8 cellular contexts compared by ENCODE assay signal in the genomic region with DNA sequence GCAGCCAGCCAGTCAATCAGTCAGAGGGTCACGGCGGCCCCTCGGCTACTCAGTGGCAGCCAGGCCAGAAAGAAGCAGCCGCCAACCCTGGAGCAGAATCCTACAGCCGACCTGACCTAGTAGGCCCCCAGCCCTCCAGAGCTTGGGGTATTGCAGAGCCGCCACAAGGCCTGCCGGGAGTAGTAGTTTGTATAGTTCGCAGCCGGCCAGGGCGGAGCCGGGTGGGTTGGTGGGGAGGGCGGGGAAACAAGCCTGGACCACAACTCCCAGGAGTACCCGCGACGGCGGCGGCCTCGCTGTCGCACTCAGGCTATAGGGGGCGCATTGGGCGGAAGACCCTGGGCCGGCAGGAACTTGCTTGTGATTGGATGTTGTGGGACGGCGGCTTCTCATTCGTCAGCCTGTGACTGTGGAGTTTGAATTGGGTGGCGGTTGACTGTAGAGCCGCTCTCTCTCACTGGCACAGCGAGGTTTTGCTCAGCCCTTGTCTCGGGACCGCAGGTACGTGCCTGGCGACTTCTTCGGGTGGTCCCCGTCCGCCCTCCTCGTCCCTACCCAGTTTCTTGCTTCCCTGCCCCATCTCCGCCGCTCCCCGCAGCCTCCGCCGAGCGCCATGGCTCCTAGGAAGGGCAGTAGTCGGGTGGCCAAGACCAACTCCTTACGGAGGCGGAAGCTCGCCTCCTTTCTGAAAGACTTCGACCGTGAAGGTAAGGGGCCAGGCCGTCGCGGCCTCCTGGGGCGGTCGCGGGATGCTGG. TPM values are rescaled to one million over a fixed set of nuclear protein-coding genes. Genes with fewer than 3 reads are reported as not detected.
DNase-seq lines count a peak whose midpoint lies in the region; ATAC-seq and TF ChIP-seq lines count a peak whose summit lies in the region.

TSS of gene CDCA8 (plus strand) at position 439 of the 756 bp plus-strand sequence. CDS start at position 614, 175 bp downstream.

- peaks cover 65% of the 10 kb centered on the region for H3K36me3 Mint-ChIP-seq in activated T-cell treated with anti-CD3 and anti-CD28 coated beads, Interleukin-2, amount 50 U/mL, for 24 hours (ENCODE audit: low read depth)

- H3K4me3 ChIP-seq in mucosa of stomach (ENCODE audit: low read length) = peak within 1 kb of the TSS; percentile 81

- H3K4me3 Mint-ChIP-seq in activated T-cell treated with anti-CD3 and anti-CD28 coated beads, Interleukin-2, amount 50 U/mL, for 24 hours = peak within 1 kb of the TSS; percentile 98

- no peaks in the 10 kb centered on the region for H3K27me3 ChIP-seq in mucosa of stomach (ENCODE audit: control insufficient read depth, insufficient read depth, low read length)

- H3K27me3 Mint-ChIP-seq in activated T-cell treated with anti-CD3 and anti-CD28 coated beads, Interleukin-2, amount 50 U/mL, for 24 hours = no peaks in the 10 kb centered on the region

- DNase-seq in DMS79 treated with DMSO at 0.1 percent for 48 hours (lab: John Stamatoyannopoulos, UW) (peak; percentile 99), KG1 (lab: John Stamatoyannopoulos, UW) (peak; percentile 97), erythroblast (lab: John Stamatoyannopoulos, UW) (peak; percentile 99)
- peak; percentile 98 for DNase-seq in activated T-cell treated with anti-CD3 and anti-CD28 coated beads, Interleukin-2, amount 50 U/mL, for 24 hours
- DNase-seq in stimulated activated CD8-positive, alpha-beta memory T cell treated with anti-CD3 and anti-CD28 coated beads, Interleukin-7, amount 100 ng/mL, for 1 hour (ENCODE audit: low read depth in 2 of 2) = peak; percentile 97

- H3K9ac ChIP-seq in mucosa of stomach (ENCODE audit: low read length) = peak within 1 kb of the TSS; percentile 82

- no peaks in the 10 kb centered on the region for H3K36me3 ChIP-seq in mucosa of stomach (ENCODE audit: control insufficient read depth, insufficient read depth, low read length)

- H3K27ac Mint-ChIP-seq in activated T-cell treated with anti-CD3 and anti-CD28 coated beads, Interleukin-2, amount 50 U/mL, for 24 hours = peak within 1 kb of the TSS; percentile 97

- TF ChIP-seq POLR2A in erythroblast (IDR thresholded peaks at IDR 0.05; ENCODE audit: low read length) = peak; percentile 93

- peaks cover 34% of the 10 kb centered on the region for H3K4me1 ChIP-seq in mucosa of stomach (ENCODE audit: control insufficient read depth, insufficient read depth, low read length)

- no peaks in the 10 kb centered on the region for H3K9me3 Mint-ChIP-seq in activated T-cell treated with anti-CD3 and anti-CD28 coated beads, Interleukin-2, amount 50 U/mL, for 24 hours

- peaks cover 34% of the 10 kb centered on the region for H3K4me1 Mint-ChIP-seq in activated T-cell treated with anti-CD3 and anti-CD28 coated beads, Interleukin-2, amount 50 U/mL, for 24 hours (ENCODE audit: low read depth)

- peak; percentile 79 for ATAC-seq in GM21723 (IDR thresholded peaks at IDR 0.05; ENCODE audit: unreplicated experiment)

- H3K9me3 ChIP-seq in mucosa of stomach (ENCODE audit: control insufficient read depth, low read length) = no peaks in the 10 kb centered on the region

TF ChIP-seq in PFSK-1, 5 proteins besides CTCF, POLR2A, EP300 and RAD21:
- TF ChIP-seq TAF1 (IDR thresholded peaks at IDR 0.05; ENCODE audit: borderline replicate concordance, insufficient read depth, low read length) = peak; percentile 53; the same call in 1 of the 2 replicates
- peak; percentile 89 for TF ChIP-seq POLR2AphosphoS5 (IDR thresholded peaks at IDR 0.05; ENCODE audit: low read depth, low read length)
- TF ChIP-seq, protein P1, sequence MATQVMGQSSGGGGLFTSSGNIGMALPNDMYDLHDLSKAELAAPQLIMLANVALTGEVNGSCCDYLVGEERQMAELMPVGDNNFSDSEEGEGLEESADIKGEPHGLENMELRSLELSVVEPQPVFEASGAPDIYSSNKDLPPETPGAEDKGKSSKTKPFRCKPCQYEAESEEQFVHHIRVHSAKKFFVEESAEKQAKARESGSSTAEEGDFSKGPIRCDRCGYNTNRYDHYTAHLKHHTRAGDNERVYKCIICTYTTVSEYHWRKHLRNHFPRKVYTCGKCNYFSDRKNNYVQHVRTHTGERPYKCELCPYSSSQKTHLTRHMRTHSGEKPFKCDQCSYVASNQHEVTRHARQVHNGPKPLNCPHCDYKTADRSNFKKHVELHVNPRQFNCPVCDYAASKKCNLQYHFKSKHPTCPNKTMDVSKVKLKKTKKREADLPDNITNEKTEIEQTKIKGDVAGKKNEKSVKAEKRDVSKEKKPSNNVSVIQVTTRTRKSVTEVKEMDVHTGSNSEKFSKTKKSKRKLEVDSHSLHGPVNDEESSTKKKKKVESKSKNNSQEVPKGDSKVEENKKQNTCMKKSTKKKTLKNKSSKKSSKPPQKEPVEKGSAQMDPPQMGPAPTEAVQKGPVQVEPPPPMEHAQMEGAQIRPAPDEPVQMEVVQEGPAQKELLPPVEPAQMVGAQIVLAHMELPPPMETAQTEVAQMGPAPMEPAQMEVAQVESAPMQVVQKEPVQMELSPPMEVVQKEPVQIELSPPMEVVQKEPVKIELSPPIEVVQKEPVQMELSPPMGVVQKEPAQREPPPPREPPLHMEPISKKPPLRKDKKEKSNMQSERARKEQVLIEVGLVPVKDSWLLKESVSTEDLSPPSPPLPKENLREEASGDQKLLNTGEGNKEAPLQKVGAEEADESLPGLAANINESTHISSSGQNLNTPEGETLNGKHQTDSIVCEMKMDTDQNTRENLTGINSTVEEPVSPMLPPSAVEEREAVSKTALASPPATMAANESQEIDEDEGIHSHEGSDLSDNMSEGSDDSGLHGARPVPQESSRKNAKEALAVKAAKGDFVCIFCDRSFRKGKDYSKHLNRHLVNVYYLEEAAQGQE (IDR thresholded peaks at IDR 0.05; ENCODE audit: insufficient read depth in 1 of 2, low read depth in 2 of 2, low read length in 2 of 2) = no peak
- TF ChIP-seq SIN3A (IDR thresholded peaks at IDR 0.05; ENCODE audit: borderline replicate concordance, insufficient read depth, low read length) = peak; percentile 71; the same call in 1 of the 2 replicates
- peak; percentile 64 for TF ChIP-seq FOXP2 (optimal IDR thresholded peaks at IDR 0.05; ENCODE audit: borderline replicate concordance, extremely low read depth, extremely low read length, insufficient read depth)

RNA-seq across cellular contexts. Expression of gene CDCA8, which starts in this region (rescaled TPM):
- polyA plus RNA-seq in PFSK-1 (2012; ENCODE audit: insufficient read length, low read depth) = 21.3 TPM

Comparison
In these comparisons a context has a peak if more than half of its experiments do, and no peak if none do; other contexts are left out.
1. Peak in every context shown above with its lines: DNase-seq, ATAC-seq and H3K4me3 ChIP-seq.